ENCODE assay signal across 1 cellular context in the genomic region with DNA sequence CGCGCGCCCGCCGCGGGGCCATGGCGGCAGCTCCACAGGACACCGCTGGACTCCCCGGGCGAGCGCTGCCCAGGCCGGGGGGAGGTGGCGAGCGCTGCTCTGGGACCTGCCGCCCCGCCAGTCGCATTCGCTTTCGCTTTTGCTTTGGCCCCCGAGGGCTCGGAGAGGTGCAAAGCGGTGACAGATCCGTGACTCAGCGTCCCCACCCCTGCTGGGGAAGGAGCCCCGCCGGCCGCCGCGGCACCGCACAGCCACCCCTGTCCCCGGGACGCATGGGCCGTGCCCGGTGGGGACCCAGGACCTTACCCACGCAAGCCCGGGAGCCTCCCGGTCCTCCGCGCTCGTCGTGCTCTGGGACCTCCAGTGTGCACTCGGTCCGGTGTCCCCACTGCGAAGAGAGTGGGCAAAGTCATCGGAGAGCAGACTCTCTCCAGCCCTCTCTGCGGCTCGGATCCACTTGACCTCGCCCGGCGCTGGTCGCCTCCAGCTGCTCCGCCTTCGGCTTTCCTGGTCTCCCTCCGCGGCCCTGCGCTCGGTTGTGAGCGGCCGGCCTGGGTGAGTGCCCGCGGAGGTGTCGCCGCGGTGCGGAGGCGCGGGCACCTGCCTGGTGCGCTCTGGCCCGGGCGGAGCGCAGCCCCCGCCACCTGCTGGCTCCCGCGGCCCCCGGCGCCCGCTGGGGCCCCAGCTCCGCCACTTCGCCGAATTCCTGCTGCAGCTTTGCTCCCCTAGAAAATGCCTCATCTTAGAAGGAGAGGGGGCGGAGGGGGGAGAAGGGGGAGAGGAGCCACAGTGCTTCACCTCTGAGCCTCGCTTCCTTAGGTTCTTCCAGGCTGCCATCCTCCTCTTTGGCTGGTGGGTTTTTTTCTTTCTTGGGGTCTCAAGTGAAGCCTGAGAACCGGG.
TF ChIP-seq lines count a peak whose summit lies in the region.

Gene IL15RA (minus strand): TSS at position 73 of the 900 bp plus-strand sequence. CDS start 51 bp downstream, at position 22.

TF ChIP-seq in HepG2, 621 proteins besides CTCF, POLR2A, EP300 and RAD21 (continued from another document and continues in another):
- TF ChIP-seq KDM5A (IDR thresholded peaks at IDR 0.05; ENCODE audit: borderline replicate concordance, low read length) (no peak), NFYC (CRISPR knock-in tag; IDR thresholded peaks at IDR 0.05) (no peak), NFRKB (IDR thresholded peaks at IDR 0.05) (no peak), MTA1 (CRISPR knock-in tag; IDR thresholded peaks at IDR 0.05; ENCODE audit: borderline replicate concordance) (0 out of 2 replicates have a peak, but pooled peaks have one; percentile 44), ZNF800 (CRISPR knock-in tag; IDR thresholded peaks at IDR 0.05) (peak; percentile 99), ZNF687 (CRISPR knock-in tag; IDR thresholded peaks at IDR 0.05) (peak; percentile 43; the same call in 1 of the 2 replicates), RFX1 (IDR thresholded peaks at IDR 0.05) (no peak), STAG1 (CRISPR knock-in tag; IDR thresholded peaks at IDR 0.05) (peak; percentile 13; the same call in 1 of the 2 replicates), HNRNPH1 (optimal IDR thresholded peaks at IDR 0.05; ENCODE audit: low read depth, low read length) (no peak), ZNF775 (CRISPR knock-in tag; IDR thresholded peaks at IDR 0.05; ENCODE audit: borderline replicate concordance) (no peak), ELF3 (CRISPR knock-in tag; IDR thresholded peaks at IDR 0.05) (no peak), IRF2 (CRISPR knock-in tag; IDR thresholded peaks at IDR 0.05) (0 out of 2 replicates have a peak, but pooled peaks have one; percentile 23), ZFY (CRISPR knock-in tag; IDR thresholded peaks at IDR 0.05) (peak; percentile 25; the same call in 1 of the 2 replicates), ZNF768 (CRISPR knock-in tag; IDR thresholded peaks at IDR 0.05) (peak; percentile 22; the same call in 1 of the 2 replicates), HNRNPLL (IDR thresholded peaks at IDR 0.05; ENCODE audit: low read depth, low read length, poor library complexity, severe bottlenecking) (peak; percentile 64), MTF2 (CRISPR knock-in tag; IDR thresholded peaks at IDR 0.05; ENCODE audit: borderline replicate concordance) (peak; percentile 43; the same call in 1 of the 2 replicates), TFE3 (CRISPR knock-in tag; IDR thresholded peaks at IDR 0.05) (no peak), ZNF674 (CRISPR knock-in tag; IDR thresholded peaks at IDR 0.05; ENCODE audit: low read depth) (no peak), MIER2 (CRISPR knock-in tag; IDR thresholded peaks at IDR 0.05) (no peak), SMARCC2 (IDR thresholded peaks at IDR 0.05) (no peak), SRSF1 (optimal IDR thresholded peaks at IDR 0.05; ENCODE audit: low read depth, low read length) (peak; percentile 33), RBFOX2 (IDR thresholded peaks at IDR 0.05; ENCODE audit: low read depth, low read length) (peak; percentile 33; the same call in 1 of the 2 replicates), ZNF777 (CRISPR knock-in tag; IDR thresholded peaks at IDR 0.05) (peak; percentile 90), PHF8 (CRISPR knock-in tag; IDR thresholded peaks at IDR 0.05) (peak; percentile 21; the same call in 1 of the 2 replicates), POLR2G (IDR thresholded peaks at IDR 0.05; ENCODE audit: low read depth, low read length) (0 out of 2 replicates have a peak, but pooled peaks have one; percentile 31), THAP8 (CRISPR knock-in tag; IDR thresholded peaks at IDR 0.05; ENCODE audit: borderline replicate concordance) (no peak), HIVEP1 (CRISPR knock-in tag; IDR thresholded peaks at IDR 0.05) (0 out of 2 replicates have a peak, but pooled peaks have one; percentile 27), ZNF207 (IDR thresholded peaks at IDR 0.05; ENCODE audit: borderline replicate concordance) (no peak), HDAC1 (CRISPR knock-in tag; IDR thresholded peaks at IDR 0.05) (0 out of 2 replicates have a peak, but pooled peaks have one; percentile 50), UBTF (CRISPR knock-in tag; IDR thresholded peaks at IDR 0.05) (peak; percentile 73), ZNF564 (CRISPR knock-in tag; IDR thresholded peaks at IDR 0.05) (no peak), ARNT2 (CRISPR knock-in tag; IDR thresholded peaks at IDR 0.05; ENCODE audit: low read depth) (0 out of 2 replicates have a peak, but pooled peaks have one; percentile 7), IRF1 (CRISPR knock-in tag; IDR thresholded peaks at IDR 0.05; ENCODE audit: low read depth) (peak; percentile 82; the same call in 1 of the 2 replicates)
- TF ChIP-seq, protein P1, sequence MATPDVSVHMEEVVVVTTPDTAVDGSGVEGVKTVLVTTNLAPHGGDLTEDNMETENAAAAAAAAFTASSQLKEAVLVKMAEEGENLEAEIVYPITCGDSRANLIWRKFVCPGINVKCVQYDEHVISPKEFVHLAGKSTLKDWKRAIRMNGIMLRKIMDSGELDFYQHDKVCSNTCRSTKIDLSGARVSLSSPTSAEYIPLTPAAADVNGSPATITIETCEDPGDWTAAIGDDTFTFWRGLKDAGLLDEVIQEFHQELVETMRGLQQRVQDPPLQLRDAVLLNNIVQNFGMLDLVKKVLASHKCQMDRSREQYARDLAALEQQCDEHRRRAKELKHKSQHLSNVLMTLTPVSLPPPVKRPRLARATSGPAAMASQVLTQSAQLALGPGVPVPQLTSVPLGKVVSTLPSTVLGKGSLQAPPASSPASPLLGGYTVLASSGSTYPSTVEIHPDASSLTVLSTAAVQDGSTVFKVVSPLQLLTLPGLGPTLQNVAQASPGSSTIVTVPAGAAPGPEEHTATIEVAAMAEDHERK (CRISPR knock-in tag; IDR thresholded peaks at IDR 0.05; ENCODE audit: low read depth) = no peak
- TF ChIP-seq, protein P2, sequence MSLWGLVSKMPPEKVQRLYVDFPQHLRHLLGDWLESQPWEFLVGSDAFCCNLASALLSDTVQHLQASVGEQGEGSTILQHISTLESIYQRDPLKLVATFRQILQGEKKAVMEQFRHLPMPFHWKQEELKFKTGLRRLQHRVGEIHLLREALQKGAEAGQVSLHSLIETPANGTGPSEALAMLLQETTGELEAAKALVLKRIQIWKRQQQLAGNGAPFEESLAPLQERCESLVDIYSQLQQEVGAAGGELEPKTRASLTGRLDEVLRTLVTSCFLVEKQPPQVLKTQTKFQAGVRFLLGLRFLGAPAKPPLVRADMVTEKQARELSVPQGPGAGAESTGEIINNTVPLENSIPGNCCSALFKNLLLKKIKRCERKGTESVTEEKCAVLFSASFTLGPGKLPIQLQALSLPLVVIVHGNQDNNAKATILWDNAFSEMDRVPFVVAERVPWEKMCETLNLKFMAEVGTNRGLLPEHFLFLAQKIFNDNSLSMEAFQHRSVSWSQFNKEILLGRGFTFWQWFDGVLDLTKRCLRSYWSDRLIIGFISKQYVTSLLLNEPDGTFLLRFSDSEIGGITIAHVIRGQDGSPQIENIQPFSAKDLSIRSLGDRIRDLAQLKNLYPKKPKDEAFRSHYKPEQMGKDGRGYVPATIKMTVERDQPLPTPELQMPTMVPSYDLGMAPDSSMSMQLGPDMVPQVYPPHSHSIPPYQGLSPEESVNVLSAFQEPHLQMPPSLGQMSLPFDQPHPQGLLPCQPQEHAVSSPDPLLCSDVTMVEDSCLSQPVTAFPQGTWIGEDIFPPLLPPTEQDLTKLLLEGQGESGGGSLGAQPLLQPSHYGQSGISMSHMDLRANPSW (CRISPR knock-in tag; IDR thresholded peaks at IDR 0.05; ENCODE audit: borderline replicate concordance) = no peak
- TF ChIP-seq, protein P3, sequence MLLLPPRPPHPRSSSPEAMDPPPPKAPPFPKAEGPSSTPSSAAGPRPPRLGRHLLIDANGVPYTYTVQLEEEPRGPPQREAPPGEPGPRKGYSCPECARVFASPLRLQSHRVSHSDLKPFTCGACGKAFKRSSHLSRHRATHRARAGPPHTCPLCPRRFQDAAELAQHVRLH (CRISPR knock-in tag; IDR thresholded peaks at IDR 0.05; ENCODE audit: borderline replicate concordance, low read depth) = no peak
- TF ChIP-seq, protein P4, sequence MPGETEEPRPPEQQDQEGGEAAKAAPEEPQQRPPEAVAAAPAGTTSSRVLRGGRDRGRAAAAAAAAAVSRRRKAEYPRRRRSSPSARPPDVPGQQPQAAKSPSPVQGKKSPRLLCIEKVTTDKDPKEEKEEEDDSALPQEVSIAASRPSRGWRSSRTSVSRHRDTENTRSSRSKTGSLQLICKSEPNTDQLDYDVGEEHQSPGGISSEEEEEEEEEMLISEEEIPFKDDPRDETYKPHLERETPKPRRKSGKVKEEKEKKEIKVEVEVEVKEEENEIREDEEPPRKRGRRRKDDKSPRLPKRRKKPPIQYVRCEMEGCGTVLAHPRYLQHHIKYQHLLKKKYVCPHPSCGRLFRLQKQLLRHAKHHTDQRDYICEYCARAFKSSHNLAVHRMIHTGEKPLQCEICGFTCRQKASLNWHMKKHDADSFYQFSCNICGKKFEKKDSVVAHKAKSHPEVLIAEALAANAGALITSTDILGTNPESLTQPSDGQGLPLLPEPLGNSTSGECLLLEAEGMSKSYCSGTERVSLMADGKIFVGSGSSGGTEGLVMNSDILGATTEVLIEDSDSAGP (CRISPR knock-in tag; IDR thresholded peaks at IDR 0.05; ENCODE audit: borderline replicate concordance) = peak; percentile 40; the same call in 1 of the 2 replicates
